ENCODE assay signal across 22 cellular contexts in genomic region chr3:126881861-126882260, GRCh38.
DNase-seq lines count a peak whose midpoint lies in the region; FAIRE-seq lines count a peak whose summit lies in the region.
"Had no signal": no experiment of that assay in that cellular context is flagged by ENCODE, and none has a peak within 500 bp of the region (broad histone marks: within the 10 kb centered on the region; RNA-seq: fewer than 3 reads in every experiment).

No MANE protein-coding gene starts in this region.

- no peaks in the 10 kb centered on the region for H3K9me3 Mint-ChIP-seq in immature natural killer cell
- H3K9me3 Mint-ChIP-seq: CD14-positive monocyte; CD4-positive, alpha-beta memory T cell; CD4-positive, CD25-positive, alpha-beta regulatory T cell; CD8-positive, alpha-beta memory T cell had no signal

- peaks cover 0 to 1% of the 10 kb centered on the region in 2 donors for H3K4me1 Mint-ChIP-seq in immature natural killer cell
- H3K4me1 Mint-ChIP-seq: CD4-positive, alpha-beta memory T cell; CD8-positive, alpha-beta memory T cell had no signal

- FAIRE-seq in frontal cortex (lab: Jason Lieb, UNC), result no peak
- FAIRE-seq: A204.1, D721Med, GM12878, GM12892, GM18507 had no signal

- no peaks in the 10 kb centered on the region for H3K27me3 ChIP-seq in mesenchymal stem cell (ENCODE audit: control insufficient read depth in 1 of 2, insufficient read depth in 1 of 2, low read length in 2 of 2)
- H3K27me3 ChIP-seq: BE2C, BLaER1 had no signal

- H3K27me3 Mint-ChIP-seq in immature natural killer cell (ENCODE audit: low read depth in 3 of 3), result peaks cover 0 to 4% (median 2%) of the 10 kb centered on the region in 3 donors
- H3K27me3 Mint-ChIP-seq: CD4-positive, alpha-beta memory T cell; CD4-positive, CD25-positive, alpha-beta regulatory T cell; CD8-positive, alpha-beta memory T cell had no signal

- H2BK5ac ChIP-seq in mesenchymal stem cell (ENCODE audit: low read depth, low read length, poor library complexity, severe bottlenecking), result no peak overlapping the region

- DNase-seq in ELF-1 (ENCODE audit: low read depth, low spot score) (peak; percentile 36), mesenchymal stem cell (no peak), frontal cortex (ENCODE audit: low spot score in 2 of 2) (no peak), SIG-M5 (lab: John Stamatoyannopoulos, UW) (no peak), immature natural killer cell (no peak)
- DNase-seq: 8988T; ACHN; BE2C; C1 segment of cervical spinal cord; Calu3; CD4-positive, alpha-beta memory T cell; CD4-positive, CD25-positive, alpha-beta regulatory T cell; CD8-positive, alpha-beta memory T cell; DMS79 treated with DMSO at 0.1 percent for 48 hours; GDM1 had no signal

- peaks cover 7% of the 10 kb centered on the region for H3K79me1 ChIP-seq in mesenchymal stem cell (replicated peaks; ENCODE audit: low read length, poor library complexity, severe bottlenecking)

- no peak overlapping the region for H3K27ac Mint-ChIP-seq in immature natural killer cell
- H3K27ac Mint-ChIP-seq: CD14-positive monocyte; CD4-positive, CD25-positive, alpha-beta regulatory T cell; CD8-positive, alpha-beta memory T cell had no signal

- peaks cover 0 to 4% (median 0%) of the 10 kb centered on the region in 3 donors for H3K36me3 Mint-ChIP-seq in immature natural killer cell
- H3K36me3 Mint-ChIP-seq: CD14-positive monocyte had no signal

- no peak overlapping the region for H4K8ac ChIP-seq in mesenchymal stem cell (ENCODE audit: low read length)

- H2AK5ac ChIP-seq in mesenchymal stem cell (ENCODE audit: low read length, severe bottlenecking), result no peak overlapping the region

- no peak overlapping the region for H2BK15ac ChIP-seq in mesenchymal stem cell (ENCODE audit: low read depth, poor library complexity, severe bottlenecking)

- no peak overlapping the region for H3K27ac ChIP-seq in mesenchymal stem cell (ENCODE audit: low read length, poor library complexity, severe bottlenecking)
- H3K27ac ChIP-seq: BLaER1 had no signal

- 85% methylated on average over 5 of the region's 6 CpGs for WGBS in mesenchymal stem cell

- no peak overlapping the region for H2BK12ac ChIP-seq in mesenchymal stem cell (ENCODE audit: low read length in 2 of 2)

- peak overlapping the region in 1 of 2 experiments; percentile 8 for H3K18ac ChIP-seq in mesenchymal stem cell (ENCODE audit: low read depth in 1 of 2, low read length in 2 of 2)

- H3K4me2 ChIP-seq in mesenchymal stem cell (ENCODE audit: low read length, poor library complexity, severe bottlenecking), result no peak overlapping the region
- H3K4me2 ChIP-seq: BLaER1 had no signal

- H3K4ac ChIP-seq in mesenchymal stem cell (ENCODE audit: low read depth in 1 of 2, low read length in 2 of 2), result no peak overlapping the region

- no peak overlapping the region for H3K9ac ChIP-seq in mesenchymal stem cell (ENCODE audit: low read length)
- H3K9ac ChIP-seq: BLaER1 had no signal

- no peak overlapping the region for H3K23ac ChIP-seq in mesenchymal stem cell (ENCODE audit: low read length in 2 of 2)

- no peak overlapping the region for H2BK120ac ChIP-seq in mesenchymal stem cell (ENCODE audit: low read depth, low read length)

- H3K14ac ChIP-seq in mesenchymal stem cell (ENCODE audit: low read length in 2 of 2), result no peak overlapping the region

- H3K4me3 ChIP-seq in mesenchymal stem cell (ENCODE audit: insufficient read depth in 1 of 2, low read depth in 1 of 2, low read length in 2 of 2), result no peak overlapping the region
- H3K4me3 ChIP-seq: BLaER1, GM12878 had no signal

- no peaks in the 10 kb centered on the region for H3K9me3 ChIP-seq in mesenchymal stem cell (ENCODE audit: control insufficient read depth, low read length)
- H3K9me3 ChIP-seq: BE2C, BLaER1 had no signal

- H4K91ac ChIP-seq in mesenchymal stem cell (ENCODE audit: low read length), result no peak overlapping the region

- peak overlapping the region; percentile 51 for H2AFZ ChIP-seq in mesenchymal stem cell (ENCODE audit: low read depth, low read length)

- H3K4me3 Mint-ChIP-seq in immature natural killer cell, result no peak overlapping the region
- H3K4me3 Mint-ChIP-seq: CD14-positive monocyte; CD4-positive, alpha-beta memory T cell; CD4-positive, CD25-positive, alpha-beta regulatory T cell; CD8-positive, alpha-beta memory T cell had no signal

- no peaks in the 10 kb centered on the region for H3K36me3 ChIP-seq in mesenchymal stem cell (ENCODE audit: control insufficient read depth in 1 of 2, insufficient read depth in 2 of 2, low read depth in 1 of 2, low read length in 2 of 2)
- H3K36me3 ChIP-seq: BE2C, BLaER1 had no signal

- H3K4me1 ChIP-seq in mesenchymal stem cell (ENCODE audit: control insufficient read depth, insufficient read depth, low read depth, low read length), result no peaks in the 10 kb centered on the region
